In the genomic region with DNA sequence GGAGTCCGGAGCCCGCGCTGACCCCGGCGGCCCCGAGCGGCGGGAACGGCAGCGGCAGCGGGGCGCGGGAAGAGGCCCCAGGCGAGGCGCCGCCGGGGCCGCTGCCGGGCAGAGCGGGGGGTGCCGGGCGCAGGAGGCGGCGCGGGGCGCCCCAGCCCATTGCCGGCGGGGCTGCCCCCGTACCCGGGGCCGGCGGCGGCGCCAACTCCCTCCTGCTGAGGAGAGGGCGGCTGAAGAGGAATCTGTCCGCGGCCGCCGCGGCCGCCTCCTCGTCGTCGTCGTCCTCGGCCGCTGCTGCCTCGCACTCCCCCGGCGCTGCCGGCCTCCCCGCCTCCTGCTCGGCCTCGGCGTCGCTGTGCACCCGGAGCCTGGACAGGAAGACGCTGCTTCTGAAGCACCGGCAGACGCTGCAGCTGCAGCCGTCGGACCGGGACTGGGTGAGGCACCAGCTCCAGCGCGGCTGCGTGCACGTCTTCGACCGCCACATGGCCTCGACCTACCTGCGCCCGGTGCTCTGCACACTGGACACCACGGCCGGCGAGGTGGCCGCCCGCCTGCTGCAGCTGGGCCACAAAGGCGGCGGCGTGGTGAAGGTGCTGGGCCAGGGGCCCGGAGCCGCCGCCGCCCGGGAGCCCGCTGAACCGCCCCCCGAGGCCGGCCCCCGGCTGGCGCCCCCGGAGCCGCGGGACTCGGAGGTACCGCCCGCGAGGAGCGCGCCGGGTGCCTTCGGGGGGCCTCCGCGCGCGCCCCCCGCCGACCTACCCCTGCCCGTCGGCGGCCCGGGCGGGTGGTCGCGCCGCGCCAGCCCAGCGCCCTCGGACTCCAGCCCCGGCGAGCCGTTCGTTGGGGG, we compare ENCODE assay signal across 8 cellular contexts. TPM values are rescaled to one million over a fixed set of nuclear protein-coding genes. Genes with fewer than 3 reads are reported as not detected.
DNase-seq lines count a peak whose midpoint lies in the region; ATAC-seq, FAIRE-seq and TF ChIP-seq lines count a peak whose summit lies in the region.

No MANE protein-coding gene starts in this region.

- no peaks in the 10 kb centered on the region for H4K20me1 ChIP-seq in endothelial cell of umbilical vein (replicated peaks; ENCODE audit: control insufficient read depth, extremely low read depth, insufficient read depth, low read length)

- peak overlapping the region; percentile 72 for H2AFZ ChIP-seq in endothelial cell of umbilical vein (ENCODE audit: low read depth, low read length)

- H3K9me3 Mint-ChIP-seq in stimulated activated memory B cell treated with anti-CD40 and anti-IgM and Interleukin-4, amounts not matched to agents 10 μg/mL and 1 μg/mL and 100 μg/mL, for 72 hours: no peaks in the 10 kb centered on the region

- DNase-seq in SIG-M5 treated with dmso at 0.1 percent for 504 hours (lab: John Stamatoyannopoulos, UW; ENCODE audit: unreplicated experiment): peak; percentile 34
- DNase-seq in SIG-M5 (lab: John Stamatoyannopoulos, UW): no peak
- peak; percentile 66 for DNase-seq in NCI-H510A (lab: John Stamatoyannopoulos, UW)
- DNase-seq in activated CD8-positive, alpha-beta memory T cell treated with anti-CD3 and anti-CD28 coated beads, Interleukin-2, amount 50 U/mL, for 4 hours: peak; percentile 52
- DNase-seq in endothelial cell of umbilical vein (ENCODE audit: low read depth, low spot score): peak; percentile 62
- DNase-seq in mucosa of gallbladder (ENCODE audit: low spot score): peak; percentile 50

- peak overlapping the region; percentile 84 for H3K4me3 Mint-ChIP-seq in stimulated activated memory B cell treated with anti-CD40 and anti-IgM and Interleukin-4, amounts not matched to agents 10 μg/mL and 1 μg/mL and 100 μg/mL, for 72 hours

- no peaks in the 10 kb centered on the region for H3K36me3 ChIP-seq in endothelial cell of umbilical vein (ENCODE audit: control insufficient read depth in 2 of 2, extremely low read depth in 1 of 2, insufficient read depth in 2 of 2, low read length in 2 of 2)

- TF ChIP-seq POLR2A in endothelial cell of umbilical vein (IDR thresholded peaks at IDR 0.05; ENCODE audit: low read depth, low read length): no peak

- TF ChIP-seq CTCF in endothelial cell of umbilical vein (IDR thresholded peaks at IDR 0.05; ENCODE audit: extremely low read depth in 1 of 2, insufficient read depth in 1 of 2, low read depth in 1 of 2, low read length in 2 of 2): no peak

- H3K9me1 ChIP-seq in endothelial cell of umbilical vein (replicated peaks; ENCODE audit: control insufficient read depth, extremely low read depth, insufficient read depth, low read length): no peaks in the 10 kb centered on the region

- no peak for FAIRE-seq in endothelial cell of umbilical vein (lab: Jason Lieb, UNC)

- H3K4me1 Mint-ChIP-seq in stimulated activated memory B cell treated with anti-CD40 and anti-IgM and Interleukin-4, amounts not matched to agents 10 μg/mL and 1 μg/mL and 100 μg/mL, for 72 hours: peaks cover 33% of the 10 kb centered on the region

- no peaks in the 10 kb centered on the region for H3K27me3 Mint-ChIP-seq in stimulated activated memory B cell treated with anti-CD40 and anti-IgM and Interleukin-4, amounts not matched to agents 10 μg/mL and 1 μg/mL and 100 μg/mL, for 72 hours

- H3K4me1 ChIP-seq in endothelial cell of umbilical vein (ENCODE audit: control insufficient read depth, extremely low read depth, insufficient read depth, low read length): peaks cover 20% of the 10 kb centered on the region

- intact Hi-C loops in endothelial cell of umbilical vein (cut with micrococcal nuclease): loop anchor here (1.0 to 5.0 kb wide), 13 partner anchors 35 to 706 kb away; a partner anchor contains a TSS

- CTCF ChIA-PET in endothelial cell of umbilical vein (lab: Charles Lee): interaction anchor here (0.8 to 6.7 kb wide), 16 partner anchors 14 to 269 kb away, joined by 3 to 169 read pairs (median 5); no protein-coding TSS in a partner anchor

- dilution Hi-C loops in endothelial cell of umbilical vein (cut with MboI; ENCODE audit: extremely low pct_ligation_motif_present, low sequenced_read_pairs): no loop called here

- no peaks in the 10 kb centered on the region for H3K9me3 ChIP-seq in endothelial cell of umbilical vein (replicated peaks; ENCODE audit: control insufficient read depth, insufficient read depth, low read length)

- no peaks in the 10 kb centered on the region for H3K79me2 ChIP-seq in endothelial cell of umbilical vein (ENCODE audit: control insufficient read depth, insufficient read depth, low read length)

- peak; percentile 25 for ATAC-seq in HG02884 (IDR thresholded peaks at IDR 0.05; ENCODE audit: unreplicated experiment)
- peak; percentile 53 for ATAC-seq in stimulated activated memory B cell treated with anti-CD40 and anti-IgM and Interleukin-4, amounts not matched to agents 10 μg/mL and 1 μg/mL and 100 μg/mL, for 72 hours

- POLR2A ChIA-PET in endothelial cell of umbilical vein (lab: Charles Lee): no interaction called here

- H3K4me3 ChIP-seq in endothelial cell of umbilical vein (replicated peaks in 1 of 3; ENCODE audit: insufficient read depth in 1 of 3, low read depth in 1 of 3, low read length in 3 of 3): peak overlapping the region in 2 of 3 experiments; percentile 4 to 76

- H3K27me3 ChIP-seq in endothelial cell of umbilical vein (ENCODE audit: control insufficient read depth in 2 of 2, insufficient read depth in 2 of 2, low read length in 2 of 2): peaks cover 0 to 2% of the 10 kb centered on the region in 2 experiments

- no peak overlapping the region for H3K27ac ChIP-seq in endothelial cell of umbilical vein (ENCODE audit: insufficient read depth, low read depth, low read length)

- H3K9ac ChIP-seq in endothelial cell of umbilical vein (replicated peaks; ENCODE audit: extremely low read depth, insufficient read depth, low read length): peak overlapping the region; percentile 86

- BruUV-seq in endothelial cell of umbilical vein (replicated peaks; lab: Mats Ljungman, UMichigan): no TSS peak

- peak overlapping the region; percentile 24 for H3K27ac Mint-ChIP-seq in stimulated activated memory B cell treated with anti-CD40 and anti-IgM and Interleukin-4, amounts not matched to agents 10 μg/mL and 1 μg/mL and 100 μg/mL, for 72 hours

- H3K36me3 Mint-ChIP-seq in stimulated activated memory B cell treated with anti-CD40 and anti-IgM and Interleukin-4, amounts not matched to agents 10 μg/mL and 1 μg/mL and 100 μg/mL, for 72 hours: no peaks in the 10 kb centered on the region

- peak overlapping the region; percentile 43 for H3K4me2 ChIP-seq in endothelial cell of umbilical vein (ENCODE audit: insufficient read depth, low read length)

TF ChIP-seq in endothelial cell of umbilical vein, 7 proteins besides CTCF, POLR2A, EP300 and RAD21:
- TF ChIP-seq, protein P1, sequence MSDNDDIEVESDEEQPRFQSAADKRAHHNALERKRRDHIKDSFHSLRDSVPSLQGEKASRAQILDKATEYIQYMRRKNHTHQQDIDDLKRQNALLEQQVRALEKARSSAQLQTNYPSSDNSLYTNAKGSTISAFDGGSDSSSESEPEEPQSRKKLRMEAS (IDR thresholded peaks at IDR 0.05; ENCODE audit: insufficient read depth, insufficient read length): peak; percentile 19
- TF ChIP-seq MYC (IDR thresholded peaks at IDR 0.05; ENCODE audit: low read depth, low read length): no peak
- no peak for TF ChIP-seq POLR2AphosphoS5 (IDR thresholded peaks at IDR 0.05; ENCODE audit: insufficient read depth, low read depth, low read length)
- no peak for TF ChIP-seq EZH2 (IDR thresholded peaks at IDR 0.05; ENCODE audit: borderline replicate concordance, low read depth, low read length, severe bottlenecking)

RNA-seq across cellular contexts. Expression of a gene that starts 0.7 kb away (rescaled TPM):
- total RNA-seq in endothelial cell of umbilical vein: 10.8 and 11.2 TPM in 2 replicates
- polyA plus RNA-seq in endothelial cell of umbilical vein: 4.0 and 4.4 TPM in 2 replicates
- polyA plus RNA-seq in endothelial cell of umbilical vein (2011; cell fraction: cytosol; rRNA removed): 4.8 and 4.9 TPM in 2 replicates
- 7.3 and 7.5 TPM in 2 replicates for polyA plus RNA-seq in endothelial cell of umbilical vein (2011; cell fraction: nucleus; rRNA removed)
- 4.4 and 4.6 TPM in 2 replicates for polyA plus RNA-seq in endothelial cell of umbilical vein (2012)
- 11.4 and 17.8 TPM in 2 replicates for polyA minus RNA-seq in endothelial cell of umbilical vein
- 12.9 TPM for polyA minus RNA-seq in endothelial cell of umbilical vein (2011; cell fraction: cytosol; rRNA and poly(A)+ RNA removed)
- 19.1 and 29.4 TPM in 2 replicates for polyA minus RNA-seq in endothelial cell of umbilical vein (2011; cell fraction: nucleus; rRNA and poly(A)+ RNA removed)
- total RNA-seq in mucosa of gallbladder: 33.2 TPM
